Comparison of ENCODE assay signal across 8 cellular contexts in genomic region chr21:14645702-14646101, GRCh38.
"Had no signal": no experiment of that assay in that cellular context is flagged by ENCODE, and none has a peak within 500 bp of the region (broad histone marks: within the 10 kb centered on the region; RNA-seq: fewer than 3 reads in every experiment).

No MANE protein-coding gene starts in this region.

- ATAC-seq: GM12878 had no signal

- FAIRE-seq: G401.6, GM12878, GM12891, GM12892, GM18507, GM19239 had no signal

- H3K4me3 ChIP-seq: GM12878 had no signal

- DNase-seq: GDM1, GF-D8 had no signal
